ENCODE assay signal across 12 cellular contexts in the genomic region with DNA sequence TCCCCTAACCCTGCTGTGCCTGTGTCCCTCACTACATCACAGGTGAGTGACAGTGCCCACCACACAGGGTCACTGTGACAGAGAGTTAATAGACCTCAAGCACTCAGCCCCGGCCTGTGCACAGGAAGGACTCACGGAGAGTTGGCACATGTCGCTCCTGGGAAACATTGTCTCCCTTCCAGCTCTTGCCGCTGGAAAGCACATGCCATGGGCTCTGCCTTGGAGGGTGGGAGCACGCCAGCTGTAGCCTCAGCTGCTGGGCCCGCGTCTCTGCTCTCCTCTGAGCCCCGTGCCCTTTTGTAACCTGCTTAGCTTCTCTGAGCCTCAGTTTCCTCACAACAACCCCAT. TPM values are rescaled to one million over a fixed set of nuclear protein-coding genes. Genes with fewer than 3 reads are reported as not detected.
DNase-seq lines count a peak whose midpoint lies in the region; ATAC-seq and TF ChIP-seq lines count a peak whose summit lies in the region.
"Had no signal": no experiment of that assay in that cellular context is flagged by ENCODE, and none has a peak within 500 bp of the region (broad histone marks: within the 10 kb centered on the region; RNA-seq: fewer than 3 reads in every experiment).

No MANE protein-coding gene starts in this region.

- intact Hi-C loops in gastrocnemius medialis (cut with DNase I; ENCODE audit: low total_unique reads) = no loop called here

- H3K27me3 ChIP-seq in hepatocyte = no peaks in the 10 kb centered on the region
- H3K27me3 ChIP-seq in gastrocnemius medialis = no peaks in the 10 kb centered on the region

- no peaks in the 10 kb centered on the region for H3K36me3 Mint-ChIP-seq in activated naive CD8-positive, alpha-beta T cell treated with anti-CD3 and anti-CD28 coated beads, Interleukin-2, amount 50 U/mL, for 24 hours (ENCODE audit: low read depth)
- H3K36me3 Mint-ChIP-seq: stimulated activated memory B cell treated with anti-CD40 and anti-IgM and Interleukin-4, amounts not matched to agents 10 μg/mL and 1 μg/mL and 100 μg/mL, for 72 hours had no signal

- no peak overlapping the region for H2AFZ ChIP-seq in hepatocyte

- TF ChIP-seq CTCF in HFF-Myc (IDR thresholded peaks at IDR 0.05; ENCODE audit: low read depth, low read length, missing control alignments) = no peak
- TF ChIP-seq CTCF in hepatocyte (IDR thresholded peaks at IDR 0.05; ENCODE audit: poor library complexity) = no peak
- no peak for TF ChIP-seq CTCF in gastrocnemius medialis (IDR thresholded peaks at IDR 0.05 in 4 of 5, conservative IDR thresholded peaks at IDR 0.05 in 1 of 5)

- H3K4me1 Mint-ChIP-seq in activated naive CD8-positive, alpha-beta T cell treated with anti-CD3 and anti-CD28 coated beads, Interleukin-2, amount 50 U/mL, for 24 hours = peaks cover 17% of the 10 kb centered on the region

- no peak for TF ChIP-seq POLR2A in gastrocnemius medialis (IDR thresholded peaks at IDR 0.05)

- H3K4me2 ChIP-seq in hepatocyte = peak overlapping the region; percentile 95

- H3K36me3 ChIP-seq in hepatocyte (replicated peaks; ENCODE audit: insufficient read depth, low read depth) (no peaks in the 10 kb centered on the region), gastrocnemius medialis (no peaks in the 10 kb centered on the region)

- H3K9me3 ChIP-seq in hepatocyte (ENCODE audit: low read depth) = no peaks in the 10 kb centered on the region
- H3K9me3 ChIP-seq in gastrocnemius medialis = no peaks in the 10 kb centered on the region

- peaks cover 13% of the 10 kb centered on the region for H3K27me3 Mint-ChIP-seq in activated naive CD8-positive, alpha-beta T cell treated with anti-CD3 and anti-CD28 coated beads, Interleukin-2, amount 50 U/mL, for 24 hours

- H3K9me2 ChIP-seq in hepatocyte (replicated peaks; ENCODE audit: insufficient read depth) = no peaks in the 10 kb centered on the region

- peaks cover 31% of the 10 kb centered on the region for H3K4me1 ChIP-seq in hepatocyte (ENCODE audit: insufficient read depth)
- H3K4me1 ChIP-seq in gastrocnemius medialis = peaks cover 14 to 28% of the 10 kb centered on the region in 2 donors

- in situ Hi-C loops in gastrocnemius medialis (cut with MboI; ENCODE audit: low sequenced_read_pairs in 4 of 4) = no loop called here

- no peaks in the 10 kb centered on the region for H3K9me3 Mint-ChIP-seq in activated naive CD8-positive, alpha-beta T cell treated with anti-CD3 and anti-CD28 coated beads, Interleukin-2, amount 50 U/mL, for 24 hours
- H3K9me3 Mint-ChIP-seq: stimulated activated memory B cell treated with anti-CD40 and anti-IgM and Interleukin-4, amounts not matched to agents 10 μg/mL and 1 μg/mL and 100 μg/mL, for 72 hours had no signal

- H3K27ac Mint-ChIP-seq in activated naive CD8-positive, alpha-beta T cell treated with anti-CD3 and anti-CD28 coated beads, Interleukin-2, amount 50 U/mL, for 24 hours = no peak overlapping the region

- WGBS in hepatocyte (ENCODE audit: low lambda C conversion rate, missing lambda C conversion rate) = 86% methylated on average over 8 of the region's 8 CpGs

- ATAC-seq in activated naive CD8-positive, alpha-beta T cell treated with anti-CD3 and anti-CD28 coated beads, Interleukin-2, amount 50 U/mL, for 24 hours = no peak
- ATAC-seq in gastrocnemius medialis (peak; percentile 11 to 15), GM21529 (IDR thresholded peaks at IDR 0.05; ENCODE audit: unreplicated experiment) (no peak)

- peak overlapping the region; percentile 6 for H3K4me3 Mint-ChIP-seq in activated naive CD8-positive, alpha-beta T cell treated with anti-CD3 and anti-CD28 coated beads, Interleukin-2, amount 50 U/mL, for 24 hours
- H3K4me3 Mint-ChIP-seq: stimulated activated memory B cell treated with anti-CD40 and anti-IgM and Interleukin-4, amounts not matched to agents 10 μg/mL and 1 μg/mL and 100 μg/mL, for 72 hours had no signal

- peaks cover 21% of the 10 kb centered on the region for H3K79me2 ChIP-seq in hepatocyte

- H3K4me3 ChIP-seq in HFF-Myc (replicated peaks; ENCODE audit: low read depth, low read length) (peak overlapping the region; percentile 37), hepatocyte (peak overlapping the region; percentile 96), gastrocnemius medialis (peak overlapping the region in 3 of 4 donors; percentile 50 to 59 (median 55))

- no peaks in the 10 kb centered on the region for H4K20me1 ChIP-seq in hepatocyte (ENCODE audit: insufficient read depth, poor library complexity, severe bottlenecking)

- H3K27ac ChIP-seq in hepatocyte (peak overlapping the region; percentile 95), gastrocnemius medialis (peak overlapping the region in 3 of 4 donors; percentile 59 to 90 (median 86))

- DNase-seq in HFF-Myc (ENCODE audit: extremely low read depth, low read depth) = no peak
- no peak for DNase-seq in activated naive CD8-positive, alpha-beta T cell treated with anti-CD3 and anti-CD28 coated beads, Interleukin-2, amount 50 U/mL, for 24 hours
- DNase-seq in hepatocyte (ENCODE audit: low spot score) = no peak
- DNase-seq in gastrocnemius medialis = no peak
- no peak for DNase-seq in germinal center (ENCODE audit: low spot score)
- no peak for DNase-seq in NCI-H2081 treated with DMSO at 0.1 percent for 48 hours (lab: John Stamatoyannopoulos, UW)
- no peak for DNase-seq in NCI-H1417 treated with DMSO at 0.1 percent for 48 hours (lab: John Stamatoyannopoulos, UW)
- DNase-seq: cerebellar nuclear complex, NCI-H1092 treated with DMSO at 0.1 percent for 48 hours had no signal

RNA-seq across cellular contexts. Expression of a gene that starts 0.7 kb away (rescaled TPM):
- total RNA-seq in hepatocyte (43.3 and 47.0 TPM in 2 replicates), gastrocnemius medialis (10 to 100 TPM; 18.9 to 87.0 (median 24.4) TPM)
- 55.5 and 77.6 TPM in 2 replicates for polyA plus RNA-seq in hepatocyte
- total RNA-seq: T-helper 2 cell treated with Interferon-gamma antibody and Interleukin-4, amounts not matched to agents 100 ng/mL and 5 ng/mL, for 36 hours had no signal

RNA-seq across cellular contexts. Expression of a gene that starts 34.5 kb away (rescaled TPM):
- total RNA-seq in hepatocyte = 0.08 and 0.27 TPM in 2 replicates
- 0.50 and 1.8 TPM in 2 replicates for polyA plus RNA-seq in hepatocyte
- total RNA-seq in gastrocnemius medialis = under 1 TPM in 2 of 4 donors, not detected in 2; 0.33 to 0.64 TPM
- total RNA-seq: T-helper 2 cell treated with Interferon-gamma antibody and Interleukin-4, amounts not matched to agents 100 ng/mL and 5 ng/mL, for 36 hours had no signal

Comparison
In these comparisons a context has a peak if more than half of its experiments do, and no peak if none do; other contexts are left out.
1. H3K4me3 ChIP-seq: peak in every context shown above with its lines; median percentile 96 in hepatocyte; 55 in gastrocnemius medialis; 37 in HFF-Myc.
2. ATAC-seq: peak in gastrocnemius medialis (2 of 2); none in activated naive CD8-positive, alpha-beta T cell treated with anti-CD3 and anti-CD28 coated beads, Interleukin-2, amount 50 U/mL, for 24 hours (single experiment) and GM21529 (single experiment).